In the genomic region with DNA sequence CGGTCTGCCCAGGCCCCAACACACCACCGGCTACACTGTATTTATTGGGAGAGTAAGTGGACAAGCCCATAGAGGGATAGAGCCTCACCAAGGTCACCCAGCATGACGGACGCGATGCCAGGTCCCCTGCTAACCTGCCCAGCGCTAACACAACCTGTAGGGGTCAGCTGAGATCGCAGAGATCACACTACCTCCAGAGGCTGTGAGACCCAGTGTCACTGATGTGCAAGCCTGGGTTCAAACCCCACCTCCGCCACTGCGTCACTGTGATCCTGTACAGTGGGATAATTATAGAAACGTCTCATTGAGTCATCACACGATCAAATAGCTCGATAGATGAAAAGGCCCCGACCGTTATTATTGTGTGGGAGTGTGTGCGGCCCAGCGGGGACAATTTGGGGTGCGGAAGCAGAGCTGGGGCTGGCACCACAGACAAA, we compare ENCODE assay signal across 19 cellular contexts. TPM values are rescaled to one million over a fixed set of nuclear protein-coding genes. Genes with fewer than 3 reads are reported as not detected.
DNase-seq lines count a peak whose midpoint lies in the region; ATAC-seq, FAIRE-seq and TF ChIP-seq lines count a peak whose summit lies in the region.
"Had no signal": no experiment of that assay in that cellular context is flagged by ENCODE, and none has a peak within 500 bp of the region (broad histone marks: within the 10 kb centered on the region; RNA-seq: fewer than 3 reads in every experiment).

No MANE protein-coding gene starts in this region.

- H3K79me2 ChIP-seq in K562 (ENCODE audit: control insufficient read depth, insufficient read depth, low read length) = peaks cover 6% of the 10 kb centered on the region; the same call in 1 of the 3 replicates

- no peaks in the 10 kb centered on the region for H3K36me3 Mint-ChIP-seq in natural killer cell

- H3K27me3 ChIP-seq in K562 (ENCODE audit: control insufficient read depth in 2 of 2, insufficient read depth in 2 of 2, low read length in 2 of 2) = no peaks in the 10 kb centered on the region

- H3K4me2 ChIP-seq in K562 (ENCODE audit: insufficient read depth, low read length) = peak overlapping the region; percentile 9; the same call in 1 of the 2 replicates

- no peaks in the 10 kb centered on the region for H4K20me1 ChIP-seq in K562 (replicated peaks; ENCODE audit: control insufficient read depth, insufficient read depth, low read length)

- no TSS peak for BruUV-seq in K562 (replicated peaks; lab: Mats Ljungman, UMichigan)

- peak; percentile 70 for FAIRE-seq in K562 (lab: Jason Lieb, UNC)
- FAIRE-seq: endothelial cell of umbilical vein, frontal cortex, GM12878, H54, TTC549 had no signal

- 0 out of 4 replicates have a peak, but pooled peaks of 1 of the 2 experiments have one; percentile 15 for TF ChIP-seq RAD21 in K562 (CRISPR knock-in tag; conservative IDR thresholded peaks at IDR 0.05 in 1 of 2, IDR thresholded peaks at IDR 0.05 in 1 of 2)

- H3K9me1 ChIP-seq in K562 (ENCODE audit: control insufficient read depth, insufficient read depth, low read length) = no peaks in the 10 kb centered on the region

- intact Hi-C loops in K562 (cut with micrococcal nuclease) = loop anchor here (5.0 kb wide), 1 partner anchor 33 kb away; no protein-coding TSS in a partner anchor
- intact Hi-C loops in natural killer cell (cut with micrococcal nuclease) = loop anchor here (10.0 kb wide), 1 partner anchor 65 kb away; a partner anchor contains a TSS

- TF ChIP-seq POLR2A in K562 (conservative IDR thresholded peaks at IDR 0.05) = no peak

- no peak for TF ChIP-seq EP300 in K562 (IDR thresholded peaks at IDR 0.05; ENCODE audit: low read length)

- peak overlapping the region; percentile 16 to 38; a peak in 2 of 4 replicates for H3K9ac ChIP-seq in K562 (ENCODE audit: insufficient read depth in 1 of 2, low read depth in 2 of 2, low read length in 2 of 2)

- peak; percentile 25 to 38 (median 33); a peak in 4 of 6 replicates for TF ChIP-seq CTCF in K562 (IDR thresholded peaks at IDR 0.05 in 2 of 3, conservative IDR thresholded peaks at IDR 0.05 in 1 of 3; ENCODE audit: insufficient read depth in 2 of 3, low read depth in 1 of 3, low read length in 3 of 3)
- TF ChIP-seq CTCF in natural killer cell (IDR thresholded peaks at IDR 0.05) = no peak

- H3K9me3 Mint-ChIP-seq in natural killer cell = no peaks in the 10 kb centered on the region

- no peak overlapping the region for H3K27ac Mint-ChIP-seq in natural killer cell

- POLR2A ChIA-PET in K562 (lab: Yijun Ruan, JAX) = interaction anchor here (0.6 to 1.8 kb wide), 8 partner anchors 11 to 1313 kb away, joined by 3 to 6 read pairs (median 3); no protein-coding TSS in a partner anchor

- ATAC-seq in K562 = no peak
- no peak for ATAC-seq in GM21737 (IDR thresholded peaks at IDR 0.05; ENCODE audit: unreplicated experiment)
- no peak for ATAC-seq in natural killer cell
- ATAC-seq: GM12878; stimulated activated naive CD8-positive, alpha-beta T cell treated with anti-CD3 and anti-CD28 coated beads, Interleukin-15, Interleukin-2, amounts not matched to agents 100 U/mL and 50 U/mL, for 24 hours had no signal

- peaks cover 13 to 25% of the 10 kb centered on the region in 2 donors for H3K4me1 Mint-ChIP-seq in natural killer cell

- DNase-seq in activated CD4-positive, alpha-beta T cell treated with anti-CD3 and anti-CD28 coated beads, Interleukin-2, amount 50 U/mL, for 1 hour = peak; percentile 20
- DNase-seq in activated CD4-positive, alpha-beta T cell treated with anti-CD3 and anti-CD28 coated beads, Interleukin-2, amount 50 U/mL, for 4 hours = no peak
- peak; percentile 30 for DNase-seq in HT-29 (ENCODE audit: low spot score)
- DNase-seq in K562 (ENCODE audit: extremely low read depth in 1 of 4, low spot score in 3 of 4) = peak in 1 of 4 experiments; percentile 60
- peak; percentile 36 for DNase-seq in putamen (ENCODE audit: low spot score)
- no peak for DNase-seq in natural killer cell
- no peak for DNase-seq in DMS153 (lab: John Stamatoyannopoulos, UW)
- DNase-seq: activated gamma-delta T cell; left ventricle myocardium inferior; NCI-H1417 treated with DMSO at 0.1 percent for 48 hours; stimulated activated CD4-positive, alpha-beta T cell treated with anti-CD3 and anti-CD28 coated beads, Interleukin-15, amount 100 ng/mL, for 24 hours; stimulated activated naive CD8-positive, alpha-beta T cell treated with anti-CD3 and anti-CD28 coated beads, Interleukin-15, Interleukin-2, amounts not matched to agents 100 U/mL and 50 U/mL, for 24 hours had no signal

- CTCF ChIA-PET in K562 (lab: Yijun Ruan, JAX; ENCODE audit: low intra/inter-chr PET ratio) = no interaction called here

- peak overlapping the region; percentile 51 for H2AFZ ChIP-seq in K562 (ENCODE audit: low read depth, low read length)

- H3K27ac ChIP-seq in K562 (ENCODE audit: extremely low read depth, low read depth, low read length) = peak overlapping the region; percentile 41
- H3K27ac ChIP-seq: coronary artery, left ventricle myocardium inferior had no signal

- H3K4me1 ChIP-seq in K562 (replicated peaks in 1 of 2; ENCODE audit: control insufficient read depth in 2 of 2, insufficient read depth in 2 of 2, low read length in 2 of 2) = peaks cover 35 to 51% of the 10 kb centered on the region in 2 experiments

- H3K27me3 Mint-ChIP-seq in natural killer cell (ENCODE audit: low read depth in 2 of 2) = peaks cover 0 to 7% of the 10 kb centered on the region in 2 donors

- 32% methylated on average over 16 of the region's 17 CpGs for WGBS in K562 (ENCODE audit: insufficient coverage, low coverage, missing lambda C conversion rate)

- H3K4me3 ChIP-seq in K562 = no peak overlapping the region
- H3K4me3 ChIP-seq: coronary artery, GM12878, left ventricle myocardium inferior had no signal

- H3K9me3 ChIP-seq in K562 (replicated peaks; ENCODE audit: control insufficient read depth, insufficient read depth, low read depth, low read length) = no peaks in the 10 kb centered on the region
- H3K9me3 ChIP-seq: left ventricle myocardium inferior had no signal

- H3K4me3 Mint-ChIP-seq in natural killer cell = no peak overlapping the region

- no peaks in the 10 kb centered on the region for H3K36me3 ChIP-seq in K562 (ENCODE audit: control insufficient read depth, insufficient read depth, low read length)
- H3K36me3 ChIP-seq: left ventricle myocardium inferior had no signal

- in situ Hi-C loops in K562 (cut with MboI) = no loop called here

RNA-seq across cellular contexts. Expression of a gene that starts 10.6 kb away (rescaled TPM):
- 0.08 and 1.1 TPM in 2 replicates for total RNA-seq in HT-29 (2014; rRNA removed; shearing (Covaris generic))
- 30.9 and 72.5 TPM in 2 replicates for total RNA-seq in K562 (2011; cell fraction: chromatin; rRNA removed; ENCODE audit: low replicate concordance)
- total RNA-seq in K562 (2011; cell fraction: nucleolus; rRNA removed) = 30.0 and 48.0 TPM in 2 replicates
- 19.1 and 21.2 TPM in 2 replicates for total RNA-seq in K562 (2011; cell fraction: nucleoplasm; rRNA removed)
- 5.5 and 6.4 TPM in 2 replicates for total RNA-seq in K562 (2014; rRNA removed)
- 2.4 and 2.7 TPM in 2 replicates for total RNA-seq in K562 (2014; rRNA removed; fragmentation: Illumina TruSeq; extraction: Trizol)
- total RNA-seq in K562 (2015; rRNA removed; fragmentation: Illumina TruSeq; extraction: Trizol) = 4.4 and 4.5 TPM in 2 replicates
- total RNA-seq in K562 (2021) = 13.1 and 15.2 TPM in 2 replicates
- 10.7 and 12.0 TPM in 2 replicates for polyA plus RNA-seq in K562 (2011; rRNA removed)
- 6.0 and 17.7 TPM in 2 replicates for polyA plus RNA-seq in K562 (2011; cell fraction: cytosol; rRNA removed)
- polyA plus RNA-seq in K562 (2011; cell fraction: nucleus; rRNA removed) = 34.3 and 67.6 TPM in 2 replicates
- polyA plus RNA-seq in K562 (2012) = 25.8 and 36.0 TPM in 2 replicates
- polyA plus RNA-seq in K562 (2014; fragmentation: Illumina TruSeq; extraction: Trizol) = 6.2 and 8.8 TPM in 2 replicates
- under 1 TPM; 0.35 to 0.53 TPM for polyA plus RNA-seq in K562 (2014; fragmentation: Nextera tagmentation; extraction: Ambion mirVana)
- polyA plus RNA-seq in K562 (2014; rRNA removed) = 10.5 and 10.6 TPM in 2 replicates
- 2.9 and 8.1 TPM in 2 replicates for polyA minus RNA-seq in K562 (2011; rRNA and poly(A)+ RNA removed)
- 10.4 and 11.6 TPM in 2 replicates for polyA minus RNA-seq in K562 (2011; cell fraction: cytosol; rRNA and poly(A)+ RNA removed)
- 6.6 and 9.0 TPM in 2 replicates for polyA minus RNA-seq in K562 (2011; cell fraction: nucleus; rRNA and poly(A)+ RNA removed)
- 1 to 10 TPM; 6.1 to 8.8 (median 8.2) TPM for total RNA-seq in natural killer cell

RNA-seq across cellular contexts. Expression of a gene that starts 22.6 kb away (rescaled TPM):
- total RNA-seq in HT-29 (2014; rRNA removed; shearing (Covaris generic)) = 356 and 359 TPM in 2 replicates
- 147 and 335 TPM in 2 replicates for total RNA-seq in K562 (2011; cell fraction: chromatin; rRNA removed; ENCODE audit: low replicate concordance)
- 259 and 282 TPM in 2 replicates for total RNA-seq in K562 (2011; cell fraction: nucleolus; rRNA removed)
- total RNA-seq in K562 (2011; cell fraction: nucleoplasm; rRNA removed) = 209 and 242 TPM in 2 replicates
- total RNA-seq in K562 (2014; rRNA removed) = 264 and 355 TPM in 2 replicates
- total RNA-seq in K562 (2014; rRNA removed; fragmentation: Illumina TruSeq; extraction: Trizol) = 75.8 and 89.1 TPM in 2 replicates
- 172 and 178 TPM in 2 replicates for total RNA-seq in K562 (2015; rRNA removed; fragmentation: Illumina TruSeq; extraction: Trizol)
- 347 and 360 TPM in 2 replicates for total RNA-seq in K562 (2021)
- polyA plus RNA-seq in K562 (2011; rRNA removed) = 280 and 366 TPM in 2 replicates
- 357 and 770 TPM in 2 replicates for polyA plus RNA-seq in K562 (2011; cell fraction: cytosol; rRNA removed)
- 343 and 561 TPM in 2 replicates for polyA plus RNA-seq in K562 (2011; cell fraction: nucleus; rRNA removed)
- 396 and 430 TPM in 2 replicates for polyA plus RNA-seq in K562 (2012)
- 235 and 381 TPM in 2 replicates for polyA plus RNA-seq in K562 (2014; fragmentation: Illumina TruSeq; extraction: Trizol)
- 1 to 10 TPM; 2.0 to 6.2 TPM for polyA plus RNA-seq in K562 (2014; fragmentation: Nextera tagmentation; extraction: Ambion mirVana)
- polyA plus RNA-seq in K562 (2014; rRNA removed) = 316 and 334 TPM in 2 replicates
- polyA minus RNA-seq in K562 (2011; rRNA and poly(A)+ RNA removed) = 222 and 305 TPM in 2 replicates
- polyA minus RNA-seq in K562 (2011; cell fraction: cytosol; rRNA and poly(A)+ RNA removed) = 290 and 401 TPM in 2 replicates
- polyA minus RNA-seq in K562 (2011; cell fraction: nucleus; rRNA and poly(A)+ RNA removed) = 64.5 and 71.5 TPM in 2 replicates
- total RNA-seq in natural killer cell = 1,000 to 10,000 TPM in 1 of 3 donors, 100 to 1,000 TPM in 2; 943 to 1,012 (median 968) TPM

RNA-seq across cellular contexts. Expression of a gene that starts 54.5 kb away (rescaled TPM):
- total RNA-seq in HT-29 (2014; rRNA removed; shearing (Covaris generic)) = 54.1 and 68.2 TPM in 2 replicates
- total RNA-seq in K562 (2011; cell fraction: chromatin; rRNA removed; ENCODE audit: low replicate concordance) = 18.8 and 42.3 TPM in 2 replicates
- 20.7 and 22.8 TPM in 2 replicates for total RNA-seq in K562 (2011; cell fraction: nucleolus; rRNA removed)
- 12.6 and 17.6 TPM in 2 replicates for total RNA-seq in K562 (2011; cell fraction: nucleoplasm; rRNA removed)
- total RNA-seq in K562 (2014; rRNA removed) (14.5 and 19.3 TPM in 2 replicates), K562 (2014; rRNA removed; fragmentation: Illumina TruSeq; extraction: Trizol) (7.0 and 12.7 TPM in 2 replicates), K562 (2015; rRNA removed; fragmentation: Illumina TruSeq; extraction: Trizol) (13.4 and 16.5 TPM in 2 replicates), K562 (2021) (24.3 and 24.8 TPM in 2 replicates), natural killer cell (under 1 TPM; 0.24 to 0.60 (median 0.29) TPM)
- polyA plus RNA-seq in K562 (2011; rRNA removed) (3.6 and 9.7 TPM in 2 replicates), K562 (2014; fragmentation: Illumina TruSeq; extraction: Trizol) (23.5 and 24.5 TPM in 2 replicates), K562 (2014; fragmentation: Nextera tagmentation; extraction: Ambion mirVana) (under 1 TPM; 0.18 to 0.21 TPM), K562 (2014; rRNA removed) (16.6 and 18.2 TPM in 2 replicates)
- polyA plus RNA-seq in K562 (2011; cell fraction: cytosol; rRNA removed) = 11.1 and 14.7 TPM in 2 replicates
- 18.1 and 22.6 TPM in 2 replicates for polyA plus RNA-seq in K562 (2011; cell fraction: nucleus; rRNA removed)
- 22.6 and 23.5 TPM in 2 replicates for polyA plus RNA-seq in K562 (2012)
- 1.6 and 10.8 TPM in 2 replicates for polyA minus RNA-seq in K562 (2011; rRNA and poly(A)+ RNA removed)
- 10.8 and 11.5 TPM in 2 replicates for polyA minus RNA-seq in K562 (2011; cell fraction: cytosol; rRNA and poly(A)+ RNA removed)
- 4.6 and 5.7 TPM in 2 replicates for polyA minus RNA-seq in K562 (2011; cell fraction: nucleus; rRNA and poly(A)+ RNA removed)

Comparison
In these comparisons a context has a peak if more than half of its experiments do, and no peak if none do; other contexts are left out.
1. DNase-seq: peak in activated CD4-positive, alpha-beta T cell treated with anti-CD3 and anti-CD28 coated beads, Interleukin-2, amount 50 U/mL, for 1 hour (single experiment), HT-29 (single experiment) and putamen (single experiment); none in activated CD4-positive, alpha-beta T cell treated with anti-CD3 and anti-CD28 coated beads, Interleukin-2, amount 50 U/mL, for 4 hours (0 of 2), natural killer cell (single experiment) and DMS153 (single experiment).
2. RNA of a gene that starts 54.5 kb away (total RNA-seq): 54.1 to 68.2 TPM in HT-29 and 7.0 to 42.3 TPM in K562; 0.24 to 0.60 TPM in natural killer cell; every median in the first group is over 4 times any median in the second.